Comparison of ENCODE assay signal across 8 cellular contexts in genomic region chr2:46351388-46352141, GRCh38. TPM values are rescaled to one million over a fixed set of nuclear protein-coding genes. Genes with fewer than 3 reads are reported as not detected.
DNase-seq lines count a peak whose midpoint lies in the region; ATAC-seq and TF ChIP-seq lines count a peak whose summit lies in the region.

No MANE protein-coding gene starts in this region.

- peak; percentile 76 for DNase-seq in activated CD4-positive, alpha-beta T cell treated with anti-CD3 and anti-CD28 coated beads for 48 hours
- DNase-seq in central memory CD4-positive, alpha-beta T cell = peak; percentile 70
- DNase-seq in posterior vena cava (ENCODE audit: low spot score) (peak; percentile 85), thoracic aorta (ENCODE audit: low spot score) (no peak), NCI-H446 (lab: John Stamatoyannopoulos, UW) (no peak), kidney glomerular epithelial cell (lab: John Stamatoyannopoulos, UW) (no peak)

- no peaks in the 10 kb centered on the region for H3K27me3 ChIP-seq in thoracic aorta (replicated peaks; ENCODE audit: insufficient read depth)

- peaks cover 25% of the 10 kb centered on the region for H3K36me3 ChIP-seq in thoracic aorta

- intact Hi-C loops in posterior vena cava (cut with DNase I) = no loop called here

- no peaks in the 10 kb centered on the region for H3K9me3 ChIP-seq in thoracic aorta

- ATAC-seq in thoracic aorta (ENCODE audit: insufficient number of reproducible peaks, low FRiP score, low read depth) = no peak
- ATAC-seq in HG02970 (IDR thresholded peaks at IDR 0.05; ENCODE audit: low FRiP score, unreplicated experiment) = no peak
- ATAC-seq in GM18907 (IDR thresholded peaks at IDR 0.05; ENCODE audit: unreplicated experiment) = no peak

- H3K27ac ChIP-seq in thoracic aorta = no peak overlapping the region

- peak overlapping the region; percentile 29 for H3K4me3 ChIP-seq in thoracic aorta

- no peak for TF ChIP-seq CTCF in thoracic aorta (IDR thresholded peaks at IDR 0.05)

- H3K4me1 ChIP-seq in thoracic aorta (ENCODE audit: control insufficient read depth in 1 of 2, low read depth in 2 of 2) = peaks cover 3 to 34% of the 10 kb centered on the region in 2 donors

RNA-seq across cellular contexts. Expression of gene EPAS1, which starts 54.4 kb away (rescaled TPM):
- total RNA-seq in posterior vena cava (100 to 1,000 TPM; 374 to 478 TPM), thoracic aorta (100 to 1,000 TPM; 517 to 667 TPM)

Comparison
In these comparisons a context has a peak if more than half of its experiments do, and no peak if none do; other contexts are left out.
1. DNase-seq: peak in activated CD4-positive, alpha-beta T cell treated with anti-CD3 and anti-CD28 coated beads for 48 hours (single experiment), central memory CD4-positive, alpha-beta T cell (single experiment) and posterior vena cava (single experiment); none in thoracic aorta (single experiment), NCI-H446 (0 of 2) and kidney glomerular epithelial cell (single experiment).